1 cellular context compared by ENCODE assay signal in the genomic region with DNA sequence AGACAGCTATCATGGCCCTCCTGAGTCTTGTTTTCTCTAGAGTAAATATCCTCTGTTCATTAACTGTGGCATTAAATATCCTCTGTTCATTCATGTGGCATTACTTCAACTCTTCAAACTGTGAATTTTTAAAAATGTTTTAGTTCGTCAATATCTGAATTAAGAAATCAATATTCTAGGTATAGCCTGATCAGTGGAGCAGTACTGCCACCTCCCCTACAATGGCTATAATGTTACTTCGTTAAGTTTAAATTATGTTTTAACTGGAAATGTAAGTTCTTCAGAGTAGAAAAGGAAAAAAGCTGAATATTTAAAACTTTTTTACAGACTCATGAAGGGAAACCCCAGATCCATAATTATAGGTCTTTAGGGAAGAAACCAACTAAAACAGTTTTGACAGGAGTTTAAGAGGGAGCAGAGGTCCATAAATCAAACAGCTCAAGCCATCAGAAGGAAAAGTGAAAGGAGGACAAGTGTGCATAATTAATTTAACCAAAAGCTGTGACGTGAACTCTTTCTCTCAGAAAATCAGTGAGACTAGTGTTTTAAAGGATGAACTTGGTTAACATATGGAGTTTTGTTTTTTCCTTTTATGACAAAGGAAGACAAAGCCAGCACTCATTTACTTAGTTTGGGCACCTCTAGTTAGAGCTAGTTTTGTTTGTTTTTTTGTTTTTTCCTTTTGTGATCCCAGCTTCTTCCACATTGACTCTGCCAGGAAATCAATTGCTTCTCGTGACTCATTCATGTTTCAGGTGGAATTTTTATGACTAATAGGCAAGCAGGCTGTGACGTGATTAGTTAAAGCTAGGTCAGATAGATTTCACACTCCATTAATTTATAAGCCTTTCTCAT.
TF ChIP-seq lines count a peak whose summit lies in the region.

No MANE protein-coding gene starts in this region.

TF ChIP-seq in GM12878, 131 proteins besides CTCF, POLR2A, EP300 and RAD21 (continued from another document):
- TF ChIP-seq, protein P1, sequence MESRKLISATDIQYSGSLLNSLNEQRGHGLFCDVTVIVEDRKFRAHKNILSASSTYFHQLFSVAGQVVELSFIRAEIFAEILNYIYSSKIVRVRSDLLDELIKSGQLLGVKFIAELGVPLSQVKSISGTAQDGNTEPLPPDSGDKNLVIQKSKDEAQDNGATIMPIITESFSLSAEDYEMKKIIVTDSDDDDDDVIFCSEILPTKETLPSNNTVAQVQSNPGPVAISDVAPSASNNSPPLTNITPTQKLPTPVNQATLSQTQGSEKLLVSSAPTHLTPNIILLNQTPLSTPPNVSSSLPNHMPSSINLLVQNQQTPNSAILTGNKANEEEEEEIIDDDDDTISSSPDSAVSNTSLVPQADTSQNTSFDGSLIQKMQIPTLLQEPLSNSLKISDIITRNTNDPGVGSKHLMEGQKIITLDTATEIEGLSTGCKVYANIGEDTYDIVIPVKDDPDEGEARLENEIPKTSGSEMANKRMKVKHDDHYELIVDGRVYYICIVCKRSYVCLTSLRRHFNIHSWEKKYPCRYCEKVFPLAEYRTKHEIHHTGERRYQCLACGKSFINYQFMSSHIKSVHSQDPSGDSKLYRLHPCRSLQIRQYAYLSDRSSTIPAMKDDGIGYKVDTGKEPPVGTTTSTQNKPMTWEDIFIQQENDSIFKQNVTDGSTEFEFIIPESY (IDR thresholded peaks at IDR 0.05), result no peak
- TF ChIP-seq TARDBP (IDR thresholded peaks at IDR 0.05; ENCODE audit: borderline replicate concordance), result no peak
- no peak for TF ChIP-seq RFX5 (IDR thresholded peaks at IDR 0.05; ENCODE audit: low read depth, low read length)
- TF ChIP-seq, protein P2, sequence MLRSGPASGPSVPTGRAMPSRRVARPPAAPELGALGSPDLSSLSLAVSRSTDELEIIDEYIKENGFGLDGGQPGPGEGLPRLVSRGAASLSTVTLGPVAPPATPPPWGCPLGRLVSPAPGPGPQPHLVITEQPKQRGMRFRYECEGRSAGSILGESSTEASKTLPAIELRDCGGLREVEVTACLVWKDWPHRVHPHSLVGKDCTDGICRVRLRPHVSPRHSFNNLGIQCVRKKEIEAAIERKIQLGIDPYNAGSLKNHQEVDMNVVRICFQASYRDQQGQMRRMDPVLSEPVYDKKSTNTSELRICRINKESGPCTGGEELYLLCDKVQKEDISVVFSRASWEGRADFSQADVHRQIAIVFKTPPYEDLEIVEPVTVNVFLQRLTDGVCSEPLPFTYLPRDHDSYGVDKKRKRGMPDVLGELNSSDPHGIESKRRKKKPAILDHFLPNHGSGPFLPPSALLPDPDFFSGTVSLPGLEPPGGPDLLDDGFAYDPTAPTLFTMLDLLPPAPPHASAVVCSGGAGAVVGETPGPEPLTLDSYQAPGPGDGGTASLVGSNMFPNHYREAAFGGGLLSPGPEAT (IDR thresholded peaks at IDR 0.05; ENCODE audit: low read depth), result peak; percentile 52; the same call in 1 of the 2 replicates
- peak; percentile 45 to 69; a peak in 2 of 4 replicates for TF ChIP-seq IKZF2 (IDR thresholded peaks at IDR 0.05)
- TF ChIP-seq, protein P3, sequence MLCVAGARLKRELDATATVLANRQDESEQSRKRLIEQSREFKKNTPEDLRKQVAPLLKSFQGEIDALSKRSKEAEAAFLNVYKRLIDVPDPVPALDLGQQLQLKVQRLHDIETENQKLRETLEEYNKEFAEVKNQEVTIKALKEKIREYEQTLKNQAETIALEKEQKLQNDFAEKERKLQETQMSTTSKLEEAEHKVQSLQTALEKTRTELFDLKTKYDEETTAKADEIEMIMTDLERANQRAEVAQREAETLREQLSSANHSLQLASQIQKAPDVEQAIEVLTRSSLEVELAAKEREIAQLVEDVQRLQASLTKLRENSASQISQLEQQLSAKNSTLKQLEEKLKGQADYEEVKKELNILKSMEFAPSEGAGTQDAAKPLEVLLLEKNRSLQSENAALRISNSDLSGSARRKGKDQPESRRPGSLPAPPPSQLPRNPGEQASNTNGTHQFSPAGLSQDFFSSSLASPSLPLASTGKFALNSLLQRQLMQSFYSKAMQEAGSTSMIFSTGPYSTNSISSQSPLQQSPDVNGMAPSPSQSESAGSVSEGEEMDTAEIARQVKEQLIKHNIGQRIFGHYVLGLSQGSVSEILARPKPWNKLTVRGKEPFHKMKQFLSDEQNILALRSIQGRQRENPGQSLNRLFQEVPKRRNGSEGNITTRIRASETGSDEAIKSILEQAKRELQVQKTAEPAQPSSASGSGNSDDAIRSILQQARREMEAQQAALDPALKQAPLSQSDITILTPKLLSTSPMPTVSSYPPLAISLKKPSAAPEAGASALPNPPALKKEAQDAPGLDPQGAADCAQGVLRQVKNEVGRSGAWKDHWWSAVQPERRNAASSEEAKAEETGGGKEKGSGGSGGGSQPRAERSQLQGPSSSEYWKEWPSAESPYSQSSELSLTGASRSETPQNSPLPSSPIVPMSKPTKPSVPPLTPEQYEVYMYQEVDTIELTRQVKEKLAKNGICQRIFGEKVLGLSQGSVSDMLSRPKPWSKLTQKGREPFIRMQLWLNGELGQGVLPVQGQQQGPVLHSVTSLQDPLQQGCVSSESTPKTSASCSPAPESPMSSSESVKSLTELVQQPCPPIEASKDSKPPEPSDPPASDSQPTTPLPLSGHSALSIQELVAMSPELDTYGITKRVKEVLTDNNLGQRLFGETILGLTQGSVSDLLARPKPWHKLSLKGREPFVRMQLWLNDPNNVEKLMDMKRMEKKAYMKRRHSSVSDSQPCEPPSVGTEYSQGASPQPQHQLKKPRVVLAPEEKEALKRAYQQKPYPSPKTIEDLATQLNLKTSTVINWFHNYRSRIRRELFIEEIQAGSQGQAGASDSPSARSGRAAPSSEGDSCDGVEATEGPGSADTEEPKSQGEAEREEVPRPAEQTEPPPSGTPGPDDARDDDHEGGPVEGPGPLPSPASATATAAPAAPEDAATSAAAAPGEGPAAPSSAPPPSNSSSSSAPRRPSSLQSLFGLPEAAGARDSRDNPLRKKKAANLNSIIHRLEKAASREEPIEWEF (IDR thresholded peaks at IDR 0.05; ENCODE audit: insufficient replicate concordance, low read depth, low read length), result peak; percentile 12
- TF ChIP-seq, protein P4, sequence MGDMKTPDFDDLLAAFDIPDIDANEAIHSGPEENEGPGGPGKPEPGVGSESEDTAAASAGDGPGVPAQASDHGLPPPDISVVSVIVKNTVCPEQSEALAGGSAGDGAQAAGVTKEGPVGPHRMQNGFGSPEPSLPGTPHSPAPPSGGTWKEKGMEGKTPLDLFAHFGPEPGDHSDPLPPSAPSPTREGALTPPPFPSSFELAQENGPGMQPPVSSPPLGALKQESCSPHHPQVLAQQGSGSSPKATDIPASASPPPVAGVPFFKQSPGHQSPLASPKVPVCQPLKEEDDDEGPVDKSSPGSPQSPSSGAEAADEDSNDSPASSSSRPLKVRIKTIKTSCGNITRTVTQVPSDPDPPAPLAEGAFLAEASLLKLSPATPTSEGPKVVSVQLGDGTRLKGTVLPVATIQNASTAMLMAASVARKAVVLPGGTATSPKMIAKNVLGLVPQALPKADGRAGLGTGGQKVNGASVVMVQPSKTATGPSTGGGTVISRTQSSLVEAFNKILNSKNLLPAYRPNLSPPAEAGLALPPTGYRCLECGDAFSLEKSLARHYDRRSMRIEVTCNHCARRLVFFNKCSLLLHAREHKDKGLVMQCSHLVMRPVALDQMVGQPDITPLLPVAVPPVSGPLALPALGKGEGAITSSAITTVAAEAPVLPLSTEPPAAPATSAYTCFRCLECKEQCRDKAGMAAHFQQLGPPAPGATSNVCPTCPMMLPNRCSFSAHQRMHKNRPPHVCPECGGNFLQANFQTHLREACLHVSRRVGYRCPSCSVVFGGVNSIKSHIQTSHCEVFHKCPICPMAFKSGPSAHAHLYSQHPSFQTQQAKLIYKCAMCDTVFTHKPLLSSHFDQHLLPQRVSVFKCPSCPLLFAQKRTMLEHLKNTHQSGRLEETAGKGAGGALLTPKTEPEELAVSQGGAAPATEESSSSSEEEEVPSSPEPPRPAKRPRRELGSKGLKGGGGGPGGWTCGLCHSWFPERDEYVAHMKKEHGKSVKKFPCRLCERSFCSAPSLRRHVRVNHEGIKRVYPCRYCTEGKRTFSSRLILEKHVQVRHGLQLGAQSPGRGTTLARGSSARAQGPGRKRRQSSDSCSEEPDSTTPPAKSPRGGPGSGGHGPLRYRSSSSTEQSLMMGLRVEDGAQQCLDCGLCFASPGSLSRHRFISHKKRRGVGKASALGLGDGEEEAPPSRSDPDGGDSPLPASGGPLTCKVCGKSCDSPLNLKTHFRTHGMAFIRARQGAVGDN (IDR thresholded peaks at IDR 0.05), result no peak
- TF ChIP-seq POLR2AphosphoS2 (IDR thresholded peaks at IDR 0.05; ENCODE audit: low read depth, low read length), result no peak
- TF ChIP-seq, protein P5, sequence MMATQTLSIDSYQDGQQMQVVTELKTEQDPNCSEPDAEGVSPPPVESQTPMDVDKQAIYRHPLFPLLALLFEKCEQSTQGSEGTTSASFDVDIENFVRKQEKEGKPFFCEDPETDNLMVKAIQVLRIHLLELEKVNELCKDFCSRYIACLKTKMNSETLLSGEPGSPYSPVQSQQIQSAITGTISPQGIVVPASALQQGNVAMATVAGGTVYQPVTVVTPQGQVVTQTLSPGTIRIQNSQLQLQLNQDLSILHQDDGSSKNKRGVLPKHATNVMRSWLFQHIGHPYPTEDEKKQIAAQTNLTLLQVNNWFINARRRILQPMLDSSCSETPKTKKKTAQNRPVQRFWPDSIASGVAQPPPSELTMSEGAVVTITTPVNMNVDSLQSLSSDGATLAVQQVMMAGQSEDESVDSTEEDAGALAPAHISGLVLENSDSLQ (IDR thresholded peaks at IDR 0.05), result no peak
